Comparison of ENCODE assay signal across 14 cellular contexts in genomic region chr12:12616512-12617275, GRCh38. TPM values are rescaled to one million over a fixed set of nuclear protein-coding genes. Genes with fewer than 3 reads are reported as not detected.
A peak's percentile ranks its signal among the peaks of the same experiment; 100 is the strongest.
DNase-seq lines count a peak whose midpoint lies in the region; ATAC-seq and TF ChIP-seq lines count a peak whose summit lies in the region.
"Had no signal": no experiment of that assay in that cellular context is flagged by ENCODE, and none has a peak within 500 bp of the region (broad histone marks: within the 10 kb centered on the region; RNA-seq: fewer than 3 reads in every experiment).

No MANE protein-coding gene starts in this region.

- H3K36me3 ChIP-seq in neural progenitor cell (no peaks in the 10 kb centered on the region), OCI-LY7 (ENCODE audit: insufficient read depth, low read length) (no peaks in the 10 kb centered on the region), right atrium auricular region (no peaks in the 10 kb centered on the region)
- H3K36me3 ChIP-seq: transverse colon had no signal

- H3K27ac ChIP-seq in neural progenitor cell: no peak overlapping the region
- H3K27ac ChIP-seq in OCI-LY7 (ENCODE audit: low read depth, low read length, poor library complexity, severe bottlenecking): no peak overlapping the region
- no peak overlapping the region for H3K27ac ChIP-seq in right atrium auricular region
- H3K27ac ChIP-seq: A549, foreskin keratinocyte, transverse colon had no signal

- H3K4me3 ChIP-seq in neural progenitor cell: no peak overlapping the region
- H3K4me3 ChIP-seq in OCI-LY7 (ENCODE audit: low read depth, low read length, poor library complexity, severe bottlenecking): no peak overlapping the region
- no peak overlapping the region for H3K4me3 ChIP-seq in right atrium auricular region
- H3K4me3 ChIP-seq: A549, smooth muscle cell, transverse colon had no signal

- H3K27me3 Mint-ChIP-seq in T-helper 17 cell (no peaks in the 10 kb centered on the region), neural progenitor cell (ENCODE audit: insufficient read depth, low read depth) (no peaks in the 10 kb centered on the region)
- H3K27me3 Mint-ChIP-seq in dendritic cell treated with granulocyte-macrophage colony-stimulating factor and Interleukin-4, amounts not matched to agents 40 ng/mL and 50 ng/mL, for 4 days: no peaks in the 10 kb centered on the region

- H3K4me1 Mint-ChIP-seq in T-helper 17 cell: peaks cover 61% of the 10 kb centered on the region
- peaks cover 76% of the 10 kb centered on the region for H3K4me1 Mint-ChIP-seq in dendritic cell treated with granulocyte-macrophage colony-stimulating factor and Interleukin-4, amounts not matched to agents 40 ng/mL and 50 ng/mL, for 4 days (ENCODE audit: low read depth)
- peaks cover 27% of the 10 kb centered on the region for H3K4me1 Mint-ChIP-seq in neural progenitor cell

- no peak overlapping the region for H3K9ac ChIP-seq in neural progenitor cell

- H4K20me1 ChIP-seq in neural progenitor cell (ENCODE audit: low read depth) (no peaks in the 10 kb centered on the region), OCI-LY7 (ENCODE audit: insufficient read depth, low read length) (no peaks in the 10 kb centered on the region)

- no peaks in the 10 kb centered on the region for H3K9me3 Mint-ChIP-seq in dendritic cell treated with granulocyte-macrophage colony-stimulating factor and Interleukin-4, amounts not matched to agents 40 ng/mL and 50 ng/mL, for 4 days
- peaks cover 4% of the 10 kb centered on the region for H3K9me3 Mint-ChIP-seq in neural progenitor cell

- H3K4me3 Mint-ChIP-seq in T-helper 17 cell (peak overlapping the region; percentile 83), neural progenitor cell (no peak overlapping the region)
- H3K4me3 Mint-ChIP-seq in dendritic cell treated with granulocyte-macrophage colony-stimulating factor and Interleukin-4, amounts not matched to agents 40 ng/mL and 50 ng/mL, for 4 days: peak overlapping the region; percentile 73

- CTCF ChIA-PET in OCI-LY7 (lab: Charles Lee; ENCODE audit: unreplicated experiment): no interaction called here

- H3K36me3 Mint-ChIP-seq in T-helper 17 cell (ENCODE audit: low read depth): peaks cover 6% of the 10 kb centered on the region
- peaks cover 98% of the 10 kb centered on the region for H3K36me3 Mint-ChIP-seq in dendritic cell treated with granulocyte-macrophage colony-stimulating factor and Interleukin-4, amounts not matched to agents 40 ng/mL and 50 ng/mL, for 4 days (ENCODE audit: low read depth)
- H3K36me3 Mint-ChIP-seq in neural progenitor cell: peaks cover 7% of the 10 kb centered on the region

- TF ChIP-seq CTCF in neural progenitor cell (IDR thresholded peaks at IDR 0.05) (no peak), OCI-LY7 (conservative IDR thresholded peaks at IDR 0.05; ENCODE audit: low read length) (no peak), right atrium auricular region (IDR thresholded peaks at IDR 0.05) (no peak)

- no peak for DNase-seq in activated CD4-positive, CD25-positive, alpha-beta regulatory T cell (lab: John Stamatoyannopoulos, UW)
- DNase-seq in T-helper 17 cell: no peak
- no peak for DNase-seq in neural progenitor cell (ENCODE audit: low spot score)
- DNase-seq in OCI-LY7 (ENCODE audit: low spot score): no peak
- no peak for DNase-seq in right atrium auricular region (ENCODE audit: low spot score)
- no peak for DNase-seq in HuH-7 (ENCODE audit: low spot score)
- DNase-seq: foreskin keratinocyte, islet precursor cell, NCI-H2171 treated with DMSO at 0.1 percent for 48 hours, transverse colon had no signal

- H3K79me2 ChIP-seq in neural progenitor cell (ENCODE audit: low read depth) (peaks cover 34% of the 10 kb centered on the region), OCI-LY7 (ENCODE audit: insufficient read depth, low read depth, low read length) (no peaks in the 10 kb centered on the region)

- peak; percentile 19 to 24 for ATAC-seq in activated CD4-positive, CD25-positive, alpha-beta regulatory T cell treated with anti-CD3 and anti-CD28 coated beads, Interleukin-2, amount 50 U/mL, for 24 hours
- ATAC-seq in T-helper 17 cell: peak; percentile 13
- ATAC-seq: A549, foreskin keratinocyte had no signal

- H3K4me2 ChIP-seq in neural progenitor cell (peak overlapping the region; percentile 14), OCI-LY7 (ENCODE audit: low read length) (no peak overlapping the region)
- H3K4me2 ChIP-seq: A549, smooth muscle cell had no signal

- H3K9me3 ChIP-seq in T-helper 17 cell (ENCODE audit: control insufficient read depth, low read length, poor library complexity, severe bottlenecking) (no peaks in the 10 kb centered on the region), neural progenitor cell (ENCODE audit: low read depth) (no peaks in the 10 kb centered on the region), OCI-LY7 (ENCODE audit: low read length) (no peaks in the 10 kb centered on the region), right atrium auricular region (no peaks in the 10 kb centered on the region)
- H3K9me3 ChIP-seq: A549, transverse colon had no signal

- H3F3A ChIP-seq in neural progenitor cell (ENCODE audit: low read depth): peaks cover 19% of the 10 kb centered on the region

- POLR2A ChIA-PET in OCI-LY7 (lab: Charles Lee): interaction anchor here (1.7 kb wide), 1 partner anchor 15 kb away, joined by 5 read pairs; no protein-coding TSS in a partner anchor

- H3K27ac Mint-ChIP-seq in T-helper 17 cell (peak overlapping the region; percentile 99), neural progenitor cell (no peak overlapping the region)
- peak overlapping the region; percentile 98 for H3K27ac Mint-ChIP-seq in dendritic cell treated with granulocyte-macrophage colony-stimulating factor and Interleukin-4, amounts not matched to agents 40 ng/mL and 50 ng/mL, for 4 days

- intact Hi-C loops in dendritic cell treated with granulocyte-macrophage colony-stimulating factor and Interleukin-4, amounts not matched to agents 40 ng/mL and 50 ng/mL, for 4 days (cut with micrococcal nuclease): no loop called here
- intact Hi-C loops in OCI-LY7 (cut with micrococcal nuclease; ENCODE audit: unreplicated experiment): no loop called here

- no peaks in the 10 kb centered on the region for H3K27me3 ChIP-seq in neural progenitor cell
- no peaks in the 10 kb centered on the region for H3K27me3 ChIP-seq in right atrium auricular region
- H3K27me3 ChIP-seq: foreskin keratinocyte, transverse colon had no signal

- no TSS peak for BruUV-seq in OCI-LY7 (replicated peaks; lab: Mats Ljungman, UMichigan)

- H3K4me1 ChIP-seq in neural progenitor cell (peaks cover 21% of the 10 kb centered on the region), OCI-LY7 (ENCODE audit: insufficient read depth, low read length, poor library complexity, severe bottlenecking) (peaks cover 4% of the 10 kb centered on the region), right atrium auricular region (peaks cover 0 to 27% of the 10 kb centered on the region in 2 donors)

- H3K9me2 ChIP-seq in OCI-LY7 (ENCODE audit: insufficient read depth, low read length): no peaks in the 10 kb centered on the region

- H2AFZ ChIP-seq in neural progenitor cell (replicated peaks): no peak overlapping the region
- no peak overlapping the region for H2AFZ ChIP-seq in OCI-LY7 (ENCODE audit: low read length)

RNA-seq across cellular contexts. Expression of gene CREBL2, which starts 5.0 kb away (rescaled TPM):
- 10 to 100 TPM; 25.6 to 37.2 TPM for total RNA-seq in T-helper 17 cell
- 27.9 and 31.4 TPM in 2 replicates for total RNA-seq in neural progenitor cell (ENCODE audit: low replicate concordance)
- 2.1 and 4.3 TPM in 2 replicates for total RNA-seq in OCI-LY7 (2014; rRNA removed; shearing (Covaris generic))
- total RNA-seq in OCI-LY7 (2022): 3.0 and 3.4 TPM in 2 replicates
- 10 to 100 TPM; 22.7 to 27.4 TPM for total RNA-seq in right atrium auricular region

RNA-seq across cellular contexts. Expression of gene DUSP16, which starts 54.0 kb away (rescaled TPM):
- total RNA-seq in T-helper 17 cell (10 to 100 TPM; 81.1 to 94.8 TPM), neural progenitor cell (ENCODE audit: low replicate concordance) (24.0 and 26.1 TPM in 2 replicates), OCI-LY7 (2022) (6.7 and 11.8 TPM in 2 replicates), right atrium auricular region (10 to 100 TPM in 1 of 2 donors, 1 to 10 TPM in 1; 9.6 to 18.7 TPM)
- total RNA-seq in OCI-LY7 (2014; rRNA removed; shearing (Covaris generic)): 2.8 and 3.7 TPM in 2 replicates
